15 cellular contexts compared by ENCODE assay signal in the genomic region with DNA sequence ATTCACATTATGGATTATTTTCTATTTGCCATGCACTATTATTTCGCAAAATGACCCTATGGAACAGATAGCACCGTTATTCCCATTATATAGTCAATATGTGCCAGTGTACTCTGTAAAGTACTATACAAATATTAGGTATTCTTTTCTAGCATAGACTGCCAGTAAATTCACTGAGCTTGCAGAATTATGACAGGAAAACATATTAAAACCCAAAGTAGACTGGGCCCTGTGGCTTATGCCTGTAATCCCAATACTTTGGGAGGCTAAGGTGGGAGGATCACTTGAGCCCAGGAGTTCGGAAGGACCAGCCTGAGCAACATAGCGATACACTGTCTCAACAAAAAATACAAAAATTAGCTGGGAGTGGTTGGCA. TPM values are rescaled to one million over a fixed set of nuclear protein-coding genes. Genes with fewer than 3 reads are reported as not detected.
DNase-seq lines count a peak whose midpoint lies in the region; ATAC-seq and TF ChIP-seq lines count a peak whose summit lies in the region.
"Had no signal": no experiment of that assay in that cellular context is flagged by ENCODE, and none has a peak within 500 bp of the region (broad histone marks: within the 10 kb centered on the region; RNA-seq: fewer than 3 reads in every experiment).

No MANE protein-coding gene starts in this region.

- H4K20me1 ChIP-seq in OCI-LY3 (ENCODE audit: insufficient read depth, low read length) (peaks cover 28% of the 10 kb centered on the region), osteoblast (ENCODE audit: insufficient read depth, low read length) (peaks cover 11% of the 10 kb centered on the region)

- peaks cover 11% of the 10 kb centered on the region for H3K36me3 Mint-ChIP-seq in activated naive CD4-positive, alpha-beta T cell treated with anti-CD3 and anti-CD28 coated beads, Interleukin-2, amount 10 ng/mL, durations not matched to agents 7 days and 5 days
- H3K36me3 Mint-ChIP-seq in central memory CD8-positive, alpha-beta T cell (ENCODE audit: insufficient read depth), result peaks cover 4% of the 10 kb centered on the region

- peak overlapping the region; percentile 88 for H3K4me3 Mint-ChIP-seq in activated naive CD4-positive, alpha-beta T cell treated with anti-CD3 and anti-CD28 coated beads, Interleukin-2, amount 10 ng/mL, durations not matched to agents 7 days and 5 days
- peak overlapping the region; percentile 89 for H3K4me3 Mint-ChIP-seq in central memory CD8-positive, alpha-beta T cell

- no peak for ATAC-seq in central memory CD8-positive, alpha-beta T cell (replicated peaks; ENCODE audit: extremely low read depth, poor library complexity, severe bottlenecking)
- no peak for ATAC-seq in GM21619 (IDR thresholded peaks at IDR 0.05; ENCODE audit: unreplicated experiment)
- ATAC-seq in HG03565 (IDR thresholded peaks at IDR 0.05; ENCODE audit: unreplicated experiment), result no peak

- DNase-seq in activated naive CD4-positive, alpha-beta T cell treated with anti-CD3 and anti-CD28 coated beads, Interleukin-2, amount 10 ng/mL, durations not matched to agents 7 days and 5 days, result no peak
- no peak for DNase-seq in activated naive CD4-positive, alpha-beta T cell treated with Interleukin-2 at 50 U/mL for 16 hours
- no peak for DNase-seq in central memory CD8-positive, alpha-beta T cell (ENCODE audit: low spot score in 2 of 2)
- DNase-seq in osteoblast (ENCODE audit: insufficient read length, low spot score, missing footprints), result no peak
- DNase-seq in NOMO-1 treated with DMSO at 0.1 percent for 48 hours (lab: John Stamatoyannopoulos, UW; ENCODE audit: unreplicated experiment), result no peak
- DNase-seq: GF-D8; NCI-H187; NCI-H446; stimulated activated CD4-positive, alpha-beta T cell treated with anti-CD3 and anti-CD28 coated beads, Interleukin-4, amount 100 ng/mL, for 4 hours; stimulated activated CD8-positive, alpha-beta memory T cell treated with anti-CD3 and anti-CD28 coated beads, Interleukin-4, amount 100 ng/mL, for 48 hours had no signal

- peak overlapping the region; percentile 64; the same call in 1 of the 2 replicates for H2AFZ ChIP-seq in OCI-LY3 (ENCODE audit: low read depth, low read length)
- no peak overlapping the region for H2AFZ ChIP-seq in osteoblast (ENCODE audit: low read length)

- H3K79me2 ChIP-seq in OCI-LY3 (ENCODE audit: low read length) (peaks cover 37% of the 10 kb centered on the region), osteoblast (ENCODE audit: insufficient read depth, low read length) (peaks cover 39% of the 10 kb centered on the region)
- H3K79me2 ChIP-seq: parathyroid adenoma had no signal

- peaks cover 4% of the 10 kb centered on the region for H3K36me3 ChIP-seq in OCI-LY3 (replicated peaks; ENCODE audit: low read depth, low read length)
- H3K36me3 ChIP-seq in osteoblast (ENCODE audit: insufficient read depth, low read length), result no peaks in the 10 kb centered on the region
- H3K36me3 ChIP-seq: ascending aorta had no signal

- CTCF ChIA-PET in activated naive CD4-positive, alpha-beta T cell treated with anti-CD3 and anti-CD28 coated beads, Interleukin-2, amount 10 ng/mL, durations not matched to agents 7 days and 5 days (lab: Charles Lee), result no interaction called here

- no peak overlapping the region for H3K9ac ChIP-seq in OCI-LY3 (ENCODE audit: low read length)
- H3K9ac ChIP-seq: parathyroid adenoma had no signal

- peaks cover 41% of the 10 kb centered on the region for H3K4me1 Mint-ChIP-seq in activated naive CD4-positive, alpha-beta T cell treated with anti-CD3 and anti-CD28 coated beads, Interleukin-2, amount 10 ng/mL, durations not matched to agents 7 days and 5 days
- peaks cover 37% of the 10 kb centered on the region for H3K4me1 Mint-ChIP-seq in central memory CD8-positive, alpha-beta T cell

- H3K9me3 ChIP-seq in OCI-LY3 (ENCODE audit: insufficient read depth, low read length), result no peaks in the 10 kb centered on the region
- no peaks in the 10 kb centered on the region for H3K9me3 ChIP-seq in osteoblast (ENCODE audit: low read depth, low read length)
- H3K9me3 ChIP-seq: ascending aorta had no signal

- no peak overlapping the region for H3K27ac Mint-ChIP-seq in activated naive CD4-positive, alpha-beta T cell treated with anti-CD3 and anti-CD28 coated beads, Interleukin-2, amount 10 ng/mL, durations not matched to agents 7 days and 5 days
- no peak overlapping the region for H3K27ac Mint-ChIP-seq in central memory CD8-positive, alpha-beta T cell (ENCODE audit: low read depth)

- H3K4me1 ChIP-seq in OCI-LY3 (ENCODE audit: low read length) (peaks cover 17% of the 10 kb centered on the region), osteoblast (ENCODE audit: insufficient read depth, low read length) (peaks cover 22% of the 10 kb centered on the region)
- H3K4me1 ChIP-seq: parathyroid adenoma had no signal

- H3K9me3 Mint-ChIP-seq in activated naive CD4-positive, alpha-beta T cell treated with anti-CD3 and anti-CD28 coated beads, Interleukin-2, amount 10 ng/mL, durations not matched to agents 7 days and 5 days, result no peaks in the 10 kb centered on the region
- no peaks in the 10 kb centered on the region for H3K9me3 Mint-ChIP-seq in central memory CD8-positive, alpha-beta T cell

- H3K4me3 ChIP-seq in OCI-LY3 (ENCODE audit: low read length) (no peak overlapping the region), osteoblast (ENCODE audit: insufficient read depth, low read length) (no peak overlapping the region)

- TF ChIP-seq CTCF in OCI-LY3 (IDR thresholded peaks at IDR 0.05; ENCODE audit: low read depth, low read length) (no peak), osteoblast (IDR thresholded peaks at IDR 0.05; ENCODE audit: extremely low read depth, low read depth, low read length) (no peak)

- H3K27me3 ChIP-seq in OCI-LY3 (ENCODE audit: low read depth, low read length), result no peaks in the 10 kb centered on the region
- H3K27me3 ChIP-seq in osteoblast (ENCODE audit: insufficient read depth, low read length), result no peaks in the 10 kb centered on the region
- H3K27me3 ChIP-seq: ascending aorta had no signal

- H3K27ac ChIP-seq in OCI-LY3 (ENCODE audit: low read length) (no peak overlapping the region), osteoblast (ENCODE audit: low read depth, low read length) (peak overlapping the region; percentile 90)

- H3K4me2 ChIP-seq in OCI-LY3 (ENCODE audit: low read length), result peak overlapping the region; percentile 63
- H3K4me2 ChIP-seq in osteoblast (ENCODE audit: insufficient read depth, low read length), result peak overlapping the region; percentile 89

- peaks cover 22% of the 10 kb centered on the region for H3K27me3 Mint-ChIP-seq in activated naive CD4-positive, alpha-beta T cell treated with anti-CD3 and anti-CD28 coated beads, Interleukin-2, amount 10 ng/mL, durations not matched to agents 7 days and 5 days
- H3K27me3 Mint-ChIP-seq in central memory CD8-positive, alpha-beta T cell, result no peaks in the 10 kb centered on the region

RNA-seq across cellular contexts. Expression of a gene that starts 1.1 kb away (rescaled TPM):
- 50.7 and 85.5 TPM in 2 replicates for total RNA-seq in osteoblast

RNA-seq across cellular contexts. Expression of a gene that starts 25.4 kb away (rescaled TPM):
- total RNA-seq in osteoblast, result 16.5 and 16.6 TPM in 2 replicates

RNA-seq across cellular contexts. Expression of a gene that starts 30.7 kb away (rescaled TPM):
- total RNA-seq in osteoblast, result 1,315 and 1,434 TPM in 2 replicates
